ENCODE assay signal across 8 cellular contexts in genomic region chr3:4736284-4736861, GRCh38.
A peak's percentile ranks its signal among the peaks of the same experiment; 100 is the strongest.
DNase-seq lines count a peak whose midpoint lies in the region; TF ChIP-seq lines count a peak whose summit lies in the region.
"Had no signal": no experiment of that assay in that cellular context is flagged by ENCODE, and none has a peak within 500 bp of the region (broad histone marks: within the 10 kb centered on the region; RNA-seq: fewer than 3 reads in every experiment).

No MANE protein-coding gene starts in this region.

- 41% methylated on average over 14 of the region's 14 CpGs for WGBS in esophagus squamous epithelium, 2 donors

- H3K27ac Mint-ChIP-seq in T-helper 1 cell treated with Interleukin-12 subunit alpha and Interleukin-12 subunit beta and Interleukin-4 antibody, amounts not matched to agents 30 μg/mL and 1 μg/mL, for 36 hours = peak overlapping the region; percentile 74

- H3K9me3 ChIP-seq in HEK293 (ENCODE audit: control insufficient read depth, insufficient read depth, low read depth, low read length) (no peaks in the 10 kb centered on the region), esophagus squamous epithelium (no peaks in the 10 kb centered on the region)

- peak in 1 of 4 donors; percentile 35 for TF ChIP-seq POLR2A in esophagus squamous epithelium (IDR thresholded peaks at IDR 0.05)

- H3K36me3 ChIP-seq in HEK293 (ENCODE audit: control insufficient read depth in 2 of 2, insufficient read depth in 1 of 2, low read length in 2 of 2) (peaks cover 0 to 4% of the 10 kb centered on the region in 2 experiments; a peak in 1 of 3 replicates), esophagus squamous epithelium (peaks cover 0 to 3% (median 0%) of the 10 kb centered on the region in 3 donors)

- H3K4me1 Mint-ChIP-seq in T-helper 1 cell treated with Interleukin-12 subunit alpha and Interleukin-12 subunit beta and Interleukin-4 antibody, amounts not matched to agents 30 μg/mL and 1 μg/mL, for 36 hours (ENCODE audit: low read depth) = peaks cover 86% of the 10 kb centered on the region

- no peaks in the 10 kb centered on the region for H3K27me3 ChIP-seq in esophagus squamous epithelium

- H3K9me3 Mint-ChIP-seq in T-helper 1 cell treated with Interleukin-12 subunit alpha and Interleukin-12 subunit beta and Interleukin-4 antibody, amounts not matched to agents 30 μg/mL and 1 μg/mL, for 36 hours = peaks cover 14% of the 10 kb centered on the region

- H3K4me3 ChIP-seq in HEK293 (ENCODE audit: low read depth, low read length) (no peak overlapping the region), esophagus squamous epithelium (no peak overlapping the region), skin epidermis (no peak overlapping the region)

- H3K27ac ChIP-seq in HEK293 (ENCODE audit: extremely low read depth, low read depth, low read length) (no peak overlapping the region), esophagus squamous epithelium (peak overlapping the region; percentile 76 to 96 (median 87)), skin epidermis (peak overlapping the region in 18 of 21 experiments; percentile 1 to 90 (median 60))

- TF ChIP-seq CTCF in HEK293 (tag by site-specific recombination; IDR thresholded peaks at IDR 0.05) = no peak
- no peak for TF ChIP-seq CTCF in esophagus squamous epithelium (IDR thresholded peaks at IDR 0.05)

- CTCF ChIA-PET in HEK293 (lab: Yijun Ruan, JAX) = interaction anchor here (0.6 to 0.7 kb wide), 2 partner anchors 272 to 289 kb away, joined by 3 read pairs; no protein-coding TSS in a partner anchor

- intact Hi-C loops in esophagus squamous epithelium (cut with DNase I) = no loop called here

- peaks cover 65% of the 10 kb centered on the region for H3K36me3 Mint-ChIP-seq in T-helper 1 cell treated with Interleukin-12 subunit alpha and Interleukin-12 subunit beta and Interleukin-4 antibody, amounts not matched to agents 30 μg/mL and 1 μg/mL, for 36 hours (ENCODE audit: low read depth)

- DNase-seq in esophagus squamous epithelium (lab: John Stamatoyannopoulos, UW) (no peak), anterior cingulate cortex (lab: John Stamatoyannopoulos, UW) (no peak), NCI-H1048 (lab: John Stamatoyannopoulos, UW) (no peak)
- no peak for DNase-seq in activated effector memory CD4-positive, alpha-beta T cell treated with anti-CD3 and anti-CD28 coated beads, Interleukin-2, amount 50 U/mL, for 16 hours
- DNase-seq: retina had no signal

- H3K4me3 Mint-ChIP-seq in T-helper 1 cell treated with Interleukin-12 subunit alpha and Interleukin-12 subunit beta and Interleukin-4 antibody, amounts not matched to agents 30 μg/mL and 1 μg/mL, for 36 hours = peak overlapping the region; percentile 5

- H3K4me1 ChIP-seq in HEK293 (ENCODE audit: control insufficient read depth, insufficient read depth, low read length) (peaks cover 26% of the 10 kb centered on the region), esophagus squamous epithelium (peaks cover 15 to 85% (median 38%) of the 10 kb centered on the region in 3 donors)

- POLR2A ChIA-PET in HEK293 (lab: Yijun Ruan, JAX) = no interaction called here

- H3K27me3 Mint-ChIP-seq in T-helper 1 cell treated with Interleukin-12 subunit alpha and Interleukin-12 subunit beta and Interleukin-4 antibody, amounts not matched to agents 30 μg/mL and 1 μg/mL, for 36 hours (ENCODE audit: low read depth) = no peaks in the 10 kb centered on the region

TF ChIP-seq in HEK293, 187 proteins besides CTCF, POLR2A, EP300 and RAD21:
- TF ChIP-seq ZNF394 (tag by site-specific recombination; IDR thresholded peaks at IDR 0.05; ENCODE audit: borderline replicate concordance) = no peak
- no peak for TF ChIP-seq ZNF174 (tag by site-specific recombination; IDR thresholded peaks at IDR 0.05)
- TF ChIP-seq ZNF768 (tag by site-specific recombination; IDR thresholded peaks at IDR 0.05) = no peak
- TF ChIP-seq ZFHX2 (tag by site-specific recombination; conservative IDR thresholded peaks at IDR 0.05) = peak; percentile 60
- TF ChIP-seq ZNF202 (tag by site-specific recombination; IDR thresholded peaks at IDR 0.05; ENCODE audit: borderline replicate concordance) = no peak
- no peak for TF ChIP-seq PBX3 (CRISPR knock-in tag; IDR thresholded peaks at IDR 0.05)
- 0 out of 2 replicates have a peak, but pooled peaks have one; percentile 36 for TF ChIP-seq EGR2 (tag by site-specific recombination; IDR thresholded peaks at IDR 0.05; ENCODE audit: low read depth)
